ENCODE assay signal across 33 cellular contexts in genomic region chr11:130379276-130379675, GRCh38. TPM values are rescaled to one million over a fixed set of nuclear protein-coding genes. Genes with fewer than 3 reads are reported as not detected.
"Had no signal": no experiment of that assay in that cellular context is flagged by ENCODE, and none has a peak within 500 bp of the region (broad histone marks: within the 10 kb centered on the region; RNA-seq: fewer than 3 reads in every experiment).

No MANE protein-coding gene starts in this region.

- H3K4me3 Mint-ChIP-seq: activated B cell treated with CpG ODN at 0.5 μM for 24 hours; activated CD4-positive, alpha-beta T cell treated with anti-CD3 and anti-CD28 coated beads for 36 hours; activated naive CD8-positive, alpha-beta T cell; activated T-cell treated with anti-CD3 and anti-CD28 coated beads, Interleukin-2, amount 50 U/mL, for 4 hours; natural killer cell; stimulated activated effector memory CD8-positive, alpha-beta T cell treated with anti-CD3 and anti-CD28 coated beads, Interleukin-12 subunit alpha, Interleukin-12 subunit beta, amount 100 ng/mL, for 72 hours had no signal

- H3K4me3 ChIP-seq: adrenal gland, ascending aorta, esophagus muscularis mucosa, gastrocnemius medialis, psoas muscle, stomach, suprapubic skin, tibial nerve had no signal

- H3K27me3 Mint-ChIP-seq: activated CD4-positive, alpha-beta T cell treated with anti-CD3 and anti-CD28 coated beads for 36 hours; activated naive CD8-positive, alpha-beta T cell had no signal

- H3K36me3 ChIP-seq: adrenal gland, ascending aorta, brain microvascular endothelial cell, esophagus muscularis mucosa, gastrocnemius medialis, stomach, suprapubic skin, tibial nerve had no signal

- ATAC-seq: activated CD4-positive, alpha-beta T cell treated with anti-CD3 and anti-CD28 coated beads for 36 hours; activated T-cell treated with anti-CD3 and anti-CD28 coated beads, Interleukin-2, amount 50 U/mL, for 4 hours; gastrocnemius medialis; left lobe of liver; natural killer cell; psoas muscle; right cardiac atrium; stimulated activated effector memory CD8-positive, alpha-beta T cell treated with anti-CD3 and anti-CD28 coated beads, Interleukin-12 subunit alpha, Interleukin-12 subunit beta, amount 100 ng/mL, for 72 hours had no signal

- H3K4me1 ChIP-seq: adrenal gland, ascending aorta, suprapubic skin had no signal

- H3K27ac ChIP-seq: adrenal gland, ascending aorta, brain microvascular endothelial cell, esophagus muscularis mucosa, gastrocnemius medialis, psoas muscle, stomach, suprapubic skin, tibial nerve had no signal

- H3K27ac Mint-ChIP-seq: activated B cell treated with CpG ODN at 0.5 μM for 24 hours; activated CD4-positive, alpha-beta T cell treated with anti-CD3 and anti-CD28 coated beads for 36 hours; activated naive CD8-positive, alpha-beta T cell; activated T-helper 2 cell treated with anti-CD3 and anti-CD28 coated beads, Interferon-gamma antibody, Interleukin-2, Interleukin-4, amounts not matched to agents 10 μg/mL and 5 μg/mL and 100 μg/mL, durations not matched to agents 14 hours and 24 hours and 36 hours; natural killer cell; stimulated activated effector memory CD8-positive, alpha-beta T cell treated with anti-CD3 and anti-CD28 coated beads, Interleukin-12 subunit alpha, Interleukin-12 subunit beta, amount 100 ng/mL, for 72 hours had no signal

- H3K27me3 ChIP-seq: adrenal gland, ascending aorta, esophagus muscularis mucosa, gastrocnemius medialis, stomach, suprapubic skin, tibial nerve had no signal

- H3K36me3 Mint-ChIP-seq: activated naive CD8-positive, alpha-beta T cell; natural killer cell; stimulated activated effector memory CD8-positive, alpha-beta T cell treated with anti-CD3 and anti-CD28 coated beads, Interleukin-12 subunit alpha, Interleukin-12 subunit beta, amount 100 ng/mL, for 72 hours had no signal

- H3K4me1 Mint-ChIP-seq: activated B cell treated with CpG ODN at 0.5 μM for 24 hours; activated CD4-positive, alpha-beta T cell treated with anti-CD3 and anti-CD28 coated beads for 36 hours; stimulated activated effector memory CD8-positive, alpha-beta T cell treated with anti-CD3 and anti-CD28 coated beads, Interleukin-12 subunit alpha, Interleukin-12 subunit beta, amount 100 ng/mL, for 72 hours had no signal

- DNase-seq: activated B cell treated with CpG ODN at 0.5 μM for 24 hours; activated CD4-positive, alpha-beta T cell treated with anti-CD3 and anti-CD28 coated beads for 36 hours; activated CD4-positive, alpha-beta T cell treated with anti-CD3 and anti-CD28 coated beads, Interleukin-2, amount 50 U/mL, for 4 hours; activated CD8-positive, alpha-beta memory T cell treated with anti-CD3 and anti-CD28 coated beads, Interleukin-2, amount 50 U/mL, for 48 hours; activated naive CD4-positive, alpha-beta T cell; activated T-cell treated with anti-CD3 and anti-CD28 coated beads, Interleukin-2, amount 50 U/mL, for 4 hours; adrenal gland; brain microvascular endothelial cell; caudate nucleus; dermis blood vessel endothelial cell; effector CD8-positive, alpha-beta T cell; gastrocnemius medialis; head of caudate nucleus; hypothalamus; midbrain; natural killer cell; psoas muscle; right cardiac atrium; stimulated activated CD4-positive, alpha-beta T cell treated with anti-CD3 and anti-CD28 coated beads, Interleukin-2, amount 100 ng/mL, for 24 hours; stomach; T-helper 9 cell had no signal

- H3K9me3 ChIP-seq: adrenal gland, ascending aorta, esophagus muscularis mucosa, gastrocnemius medialis, psoas muscle, stomach, suprapubic skin, tibial nerve had no signal

- H3K9me3 Mint-ChIP-seq: activated B cell treated with CpG ODN at 0.5 μM for 24 hours; activated T-cell treated with anti-CD3 and anti-CD28 coated beads, Interleukin-2, amount 50 U/mL, for 4 hours; activated T-helper 2 cell treated with anti-CD3 and anti-CD28 coated beads, Interferon-gamma antibody, Interleukin-2, Interleukin-4, amounts not matched to agents 10 μg/mL and 5 μg/mL and 100 μg/mL, durations not matched to agents 14 hours and 24 hours and 36 hours; natural killer cell; stimulated activated effector memory CD8-positive, alpha-beta T cell treated with anti-CD3 and anti-CD28 coated beads, Interleukin-12 subunit alpha, Interleukin-12 subunit beta, amount 100 ng/mL, for 72 hours had no signal

RNA-seq across cellular contexts. Expression of gene ADAMTS8, which starts 49.1 kb away (rescaled TPM):
- total RNA-seq: activated B cell treated with CpG ODN at 0.5 μM for 24 hours; activated CD4-positive, alpha-beta T cell treated with anti-CD3 and anti-CD28 coated beads for 36 hours; activated CD8-positive, alpha-beta memory T cell treated with anti-CD3 and anti-CD28 coated beads for 36 hours; activated T-helper 2 cell treated with anti-CD3 and anti-CD28 coated beads, Interferon-gamma antibody, Interleukin-2, Interleukin-4, amounts not matched to agents 10 μg/mL and 5 μg/mL and 100 μg/mL, durations not matched to agents 14 hours and 24 hours and 36 hours; dermis blood vessel endothelial cell; endothelial cell of umbilical vein; lung microvascular endothelial cell; natural killer cell; T-helper 1 cell treated with Interleukin-12 subunit alpha and Interleukin-12 subunit beta and Interleukin-4 antibody, amounts not matched to agents 30 ng/mL and 1 ng/mL, for 36 hours had no signal
- polyA plus RNA-seq: endothelial cell of umbilical vein had no signal
